2 cellular contexts compared by ENCODE assay signal in genomic region chr19:5950744-5951143, GRCh38.
A peak's percentile ranks its signal among the peaks of the same experiment; 100 is the strongest.
TF ChIP-seq lines count a peak whose summit lies in the region.

No MANE protein-coding gene starts in this region.

TF ChIP-seq in GM23338, 12 proteins besides CTCF, POLR2A, EP300 and RAD21:
- TF ChIP-seq EZH2phosphoT487 (IDR thresholded peaks at IDR 0.05; ENCODE audit: unreplicated experiment) (no peak), POLR2AphosphoS5 (IDR thresholded peaks at IDR 0.05; ENCODE audit: low read depth) (no peak), ZNF331 (CRISPR knock-in tag; IDR thresholded peaks at IDR 0.05; ENCODE audit: low read depth) (no peak), EZH2 (IDR thresholded peaks at IDR 0.05; ENCODE audit: low read depth, unreplicated experiment) (no peak), JUNB (IDR thresholded peaks at IDR 0.05; ENCODE audit: unreplicated experiment) (no peak), STAT1 (IDR thresholded peaks at IDR 0.05; ENCODE audit: unreplicated experiment) (no peak), ETS1 (IDR thresholded peaks at IDR 0.05) (no peak), ZNF114 (CRISPR knock-in tag; IDR thresholded peaks at IDR 0.05) (no peak), ZNF462 (CRISPR knock-in tag; IDR thresholded peaks at IDR 0.05) (no peak), NANOG (IDR thresholded peaks at IDR 0.05; ENCODE audit: borderline replicate concordance) (no peak), CREB1 (CRISPR knock-in tag; IDR thresholded peaks at IDR 0.05; ENCODE audit: low read depth) (no peak), REST (IDR thresholded peaks at IDR 0.05; ENCODE audit: unreplicated experiment) (no peak)

TF ChIP-seq in K562, 482 proteins besides CTCF, POLR2A, EP300 and RAD21:
- TF ChIP-seq LEF1 (IDR thresholded peaks at IDR 0.05) (no peak), ELF4 (CRISPR knock-in tag; IDR thresholded peaks at IDR 0.05) (no peak), SMC3 (conservative IDR thresholded peaks at IDR 0.05; ENCODE audit: insufficient read depth, low read depth, low read length) (no peak), MIER1 (IDR thresholded peaks at IDR 0.05; ENCODE audit: low read depth) (no peak), HDAC2 (IDR thresholded peaks at IDR 0.05) (peak; percentile 65), PHF21A (IDR thresholded peaks at IDR 0.05; ENCODE audit: borderline replicate concordance, low read depth) (no peak), SPI1 (IDR thresholded peaks at IDR 0.05; ENCODE audit: borderline replicate concordance, low read depth, low read length) (no peak), ZFPM2 (CRISPR knock-in tag; IDR thresholded peaks at IDR 0.05) (no peak), ARHGAP35 (IDR thresholded peaks at IDR 0.05; ENCODE audit: partially characterized antibody) (no peak), JUNB (CRISPR knock-in tag; conservative IDR thresholded peaks at IDR 0.05) (no peak), ZKSCAN8 (CRISPR knock-in tag; IDR thresholded peaks at IDR 0.05) (no peak), RCOR1 (IDR thresholded peaks at IDR 0.05; ENCODE audit: borderline replicate concordance in 1 of 2, low read depth in 2 of 2, low read length in 2 of 2) (peak; percentile 42 to 60; a peak in 1 of 4 replicates), MLX (CRISPR knock-in tag; conservative IDR thresholded peaks at IDR 0.05) (no peak), BRF2 (IDR thresholded peaks at IDR 0.05; ENCODE audit: borderline replicate concordance, insufficient read depth, insufficient read length) (no peak), KDM1A (IDR thresholded peaks at IDR 0.05) (peak; percentile 87 to 89), RNF219 (CRISPR knock-in tag; IDR thresholded peaks at IDR 0.05) (no peak), RFX5 (IDR thresholded peaks at IDR 0.05; ENCODE audit: low read depth, low read length) (no peak)
